ENCODE assay signal across 20 cellular contexts in the genomic region with DNA sequence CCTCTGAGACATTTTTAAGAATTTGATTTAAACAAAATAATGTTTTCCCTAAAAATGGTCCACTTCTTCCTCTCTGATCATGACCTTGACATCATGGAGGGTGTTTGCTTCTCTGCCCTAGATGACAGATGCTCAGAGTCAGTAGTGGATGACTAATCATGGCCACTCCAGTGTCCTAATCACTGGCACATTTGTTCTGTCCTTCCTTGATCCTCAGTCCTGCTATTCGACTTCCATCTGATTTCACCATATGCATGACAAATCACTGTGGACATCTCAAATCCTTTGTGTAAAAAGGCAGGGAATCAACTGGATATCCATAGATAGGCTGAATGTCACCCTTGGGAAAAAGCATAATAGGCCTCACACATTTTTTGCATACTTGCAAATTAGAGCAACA. TPM values are rescaled to one million over a fixed set of nuclear protein-coding genes. Genes with fewer than 3 reads are reported as not detected.
DNase-seq lines count a peak whose midpoint lies in the region; ATAC-seq, FAIRE-seq and TF ChIP-seq lines count a peak whose summit lies in the region.
"Had no signal": no experiment of that assay in that cellular context is flagged by ENCODE, and none has a peak within 500 bp of the region (broad histone marks: within the 10 kb centered on the region; RNA-seq: fewer than 3 reads in every experiment).

No MANE protein-coding gene starts in this region.

- no peaks in the 10 kb centered on the region for H3K9me3 Mint-ChIP-seq in WTC11
- H3K9me3 Mint-ChIP-seq: T-helper 1 cell treated with Interleukin-12 subunit alpha and Interleukin-12 subunit beta and Interleukin-4 antibody, amounts not matched to agents 30 μg/mL and 1 μg/mL, for 36 hours had no signal

- ATAC-seq in HepG2 (no peak), right lobe of liver (no peak), WTC11 (no peak), Right ventricle myocardium inferior (no peak)
- ATAC-seq: GM12878 had no signal

- CTCF ChIA-PET in HepG2 (lab: Yijun Ruan, JAX; ENCODE audit: low intra/inter-chr PET ratio, low total read pairs) = no interaction called here
- CTCF ChIA-PET in WTC11 (lab: Charles Lee) = interaction anchor here (1.5 kb wide), 1 partner anchor 94 kb away, joined by 3 read pairs; no protein-coding TSS in a partner anchor

- WGBS in HepG2 (ENCODE audit: low lambda C conversion rate) = 0% methylated on average over 1 of the region's 1 CpG
- 64% methylated on average over 1 of the region's 1 CpG for WGBS in right lobe of liver (ENCODE audit: insufficient coverage, low coverage, low lambda C conversion rate, missing lambda C conversion rate)

- H3K4me2 ChIP-seq in HepG2 (ENCODE audit: low read depth, low read length) = no peak overlapping the region

- no peak overlapping the region for H3K9ac ChIP-seq in HepG2 (ENCODE audit: insufficient read depth, low read depth, low read length)

- H3K27me3 ChIP-seq in HepG2 (ENCODE audit: control insufficient read depth in 1 of 2, insufficient read depth in 2 of 2, low read length in 2 of 2) = peaks cover 4 to 14% of the 10 kb centered on the region in 2 experiments; a peak in 4 of 5 replicates
- H3K27me3 ChIP-seq in right lobe of liver = peaks cover 5 to 8% of the 10 kb centered on the region in 2 donors

- DNase-seq in HepG2 (ENCODE audit: low spot score) (no peak), right lobe of liver (no peak), NCI-H82 treated with DMSO at 0.1 percent for 48 hours (lab: John Stamatoyannopoulos, UW; ENCODE audit: unreplicated experiment) (peak; percentile 11), WTC11 (ENCODE audit: low spot score) (no peak), posterior cingulate gyrus (no peak), Right ventricle myocardium inferior (ENCODE audit: missing footprints) (no peak), NCI-H1417 treated with DMSO at 0.1 percent for 48 hours (lab: John Stamatoyannopoulos, UW) (no peak)
- DNase-seq: CD8-positive, alpha-beta memory T cell; GDM1; GOT3; MV-4-11; NCI-H1930; SHP77 treated with DMSO at 0.1 percent for 48 hours had no signal

- TF ChIP-seq POLR2A in HepG2 (IDR thresholded peaks at IDR 0.05; ENCODE audit: insufficient read depth in 1 of 2, low read depth in 2 of 2, low read length in 2 of 2) (no peak), right lobe of liver (IDR thresholded peaks at IDR 0.05) (no peak)

- no peak overlapping the region for H2AFZ ChIP-seq in HepG2 (ENCODE audit: low read length)

- H3K27me3 Mint-ChIP-seq in WTC11 (ENCODE audit: low read depth) = peaks cover 2% of the 10 kb centered on the region

- no peaks in the 10 kb centered on the region for H3K79me2 ChIP-seq in HepG2 (ENCODE audit: insufficient read depth, low read length)

- TF ChIP-seq CTCF in HepG2 (CRISPR knock-in tag; IDR thresholded peaks at IDR 0.05) = no peak
- no peak for TF ChIP-seq CTCF in right lobe of liver (IDR thresholded peaks at IDR 0.05)
- no peak for TF ChIP-seq CTCF in WTC11 (IDR thresholded peaks at IDR 0.05)

- no peak for TF ChIP-seq EP300 in HepG2 (IDR thresholded peaks at IDR 0.05; ENCODE audit: low read depth in 2 of 2, low read length in 2 of 2)
- no peak for TF ChIP-seq EP300 in HepG2 (CRISPR knock-in tag; IDR thresholded peaks at IDR 0.05; ENCODE audit: borderline replicate concordance)

- peaks cover 58% of the 10 kb centered on the region for H3K4me1 Mint-ChIP-seq in WTC11
- H3K4me1 Mint-ChIP-seq: IgD-negative memory B cell had no signal

- no peaks in the 10 kb centered on the region for H3K36me3 Mint-ChIP-seq in WTC11
- H3K36me3 Mint-ChIP-seq: CD8-positive, alpha-beta memory T cell; IgD-negative memory B cell had no signal

- no peaks in the 10 kb centered on the region for H4K20me1 ChIP-seq in HepG2 (ENCODE audit: insufficient read depth, low read length)

- no peak overlapping the region for H3K4me3 ChIP-seq in HepG2 (replicated peaks in 1 of 3; ENCODE audit: insufficient read depth in 1 of 3, low read depth in 2 of 3, low read length in 3 of 3)
- no peak overlapping the region for H3K4me3 ChIP-seq in right lobe of liver
- H3K4me3 ChIP-seq: GM12878 had no signal

- H3K4me1 ChIP-seq in HepG2 (ENCODE audit: insufficient read depth, low read length) (no peaks in the 10 kb centered on the region), right lobe of liver (no peaks in the 10 kb centered on the region)

- H3K4me3 Mint-ChIP-seq in WTC11 = no peak overlapping the region
- H3K4me3 Mint-ChIP-seq: CD8-positive, alpha-beta memory T cell; IgD-negative memory B cell; T-helper 1 cell treated with Interleukin-12 subunit alpha and Interleukin-12 subunit beta and Interleukin-4 antibody, amounts not matched to agents 30 μg/mL and 1 μg/mL, for 36 hours had no signal

- POLR2A ChIA-PET in HepG2 (lab: Yijun Ruan, JAX) = no interaction called here
- POLR2A ChIA-PET in WTC11 (lab: Charles Lee) = no interaction called here

- FAIRE-seq in HepG2 (lab: Jason Lieb, UNC) = no peak
- peak; percentile 91 for FAIRE-seq in islet of Langerhans (lab: Jason Lieb, UNC)
- FAIRE-seq: GM12878, GM18507, RCC 7860 had no signal

- H3K27ac Mint-ChIP-seq in WTC11 = no peak overlapping the region
- H3K27ac Mint-ChIP-seq: CD8-positive, alpha-beta memory T cell; IgD-negative memory B cell; T-helper 1 cell treated with Interleukin-12 subunit alpha and Interleukin-12 subunit beta and Interleukin-4 antibody, amounts not matched to agents 30 μg/mL and 1 μg/mL, for 36 hours had no signal

- H3K9me3 ChIP-seq in HepG2 (ENCODE audit: low read length) (no peaks in the 10 kb centered on the region), right lobe of liver (no peaks in the 10 kb centered on the region)

- TF ChIP-seq RAD21 in HepG2 (CRISPR knock-in tag; IDR thresholded peaks at IDR 0.05) = no peak

- no peaks in the 10 kb centered on the region for H3K36me3 ChIP-seq in HepG2 (replicated peaks in 1 of 2; ENCODE audit: control insufficient read depth in 1 of 2, insufficient read depth in 2 of 2, low read length in 2 of 2)
- no peaks in the 10 kb centered on the region for H3K36me3 ChIP-seq in right lobe of liver

- H3K27ac ChIP-seq in HepG2 (ENCODE audit: extremely low read length, insufficient read depth, low read length) = no peak overlapping the region
- no peak overlapping the region for H3K27ac ChIP-seq in right lobe of liver
- H3K27ac ChIP-seq: 22Rv1 had no signal

- BruUV-seq in HepG2 (replicated peaks; lab: Mats Ljungman, UMichigan) = no TSS peak

- in situ Hi-C loops in HepG2 (cut with HindIII; ENCODE audit: extremely low pct_ligation_motif_present, low pct_unique_long_range_greater_than_20kb) = no loop called here

- intact Hi-C loops in HepG2 (cut with micrococcal nuclease; ENCODE audit: unreplicated experiment) = no loop called here
- intact Hi-C loops in right lobe of liver (cut with DNase I) = no loop called here
- intact Hi-C loops in posterior cingulate gyrus (cut with DNase I) = no loop called here
- intact Hi-C loops in Right ventricle myocardium inferior (cut with DNase I) = no loop called here

TF ChIP-seq in WTC11, 78 proteins besides CTCF, POLR2A, EP300 and RAD21:
- TF ChIP-seq E2F1 (CRISPR knock-in tag; IDR thresholded peaks at IDR 0.05) (no peak), ZBTB43 (CRISPR knock-in tag; IDR thresholded peaks at IDR 0.05) (no peak)

RNA-seq across cellular contexts. Expression of gene CRMP1, which starts 9.0 kb away (rescaled TPM):
- total RNA-seq in HepG2 (2016; rRNA removed; fragmentation: Illumina TruSeq; extraction: Trizol) = not detected in 2 replicates
- not detected in 2 replicates for total RNA-seq in HepG2 (2016; cell fraction: cytosol; rRNA removed; fragmentation: Illumina TruSeq; extraction: Trizol; ENCODE audit: low read depth)
- not detected in 2 replicates for total RNA-seq in HepG2 (2016; cell fraction: insoluble cytoplasmic fraction; rRNA removed; fragmentation: Illumina TruSeq; extraction: Trizol)
- total RNA-seq in HepG2 (2016; cell fraction: membrane; rRNA removed; fragmentation: Illumina TruSeq; extraction: Trizol) = not detected in 2 replicates
- total RNA-seq in HepG2 (2016; cell fraction: nucleus; rRNA removed; fragmentation: Illumina TruSeq; extraction: Trizol) = not detected in 2 replicates
- polyA plus RNA-seq in HepG2 (2011; rRNA removed) = not detected in 2 replicates
- polyA plus RNA-seq in HepG2 (2011; cell fraction: cytosol; rRNA removed) = not detected in 2 replicates
- not detected in 2 replicates for polyA plus RNA-seq in HepG2 (2011; cell fraction: nucleus; rRNA removed)
- polyA plus RNA-seq in HepG2 (2012) = 1.7 and 1.9 TPM in 2 replicates
- polyA plus RNA-seq in HepG2 (2016; cell fraction: cytosol; fragmentation: Illumina TruSeq; extraction: Trizol; ENCODE audit: low read depth) = not detected in 2 replicates
- not detected in 2 replicates for polyA plus RNA-seq in HepG2 (2016; cell fraction: insoluble cytoplasmic fraction; fragmentation: Illumina TruSeq; extraction: Trizol; ENCODE audit: low read depth)
- polyA plus RNA-seq in HepG2 (2016; cell fraction: membrane; fragmentation: Illumina TruSeq; extraction: Trizol; ENCODE audit: low read depth) = not detected in 2 replicates
- polyA plus RNA-seq in HepG2 (2016; cell fraction: nucleus; fragmentation: Illumina TruSeq; extraction: Trizol; ENCODE audit: insufficient read depth, low read depth) = not detected in 2 replicates
- not detected in 2 replicates for polyA minus RNA-seq in HepG2 (2011; rRNA and poly(A)+ RNA removed; ENCODE audit: low replicate concordance)
- polyA minus RNA-seq in HepG2 (2011; cell fraction: cytosol; rRNA and poly(A)+ RNA removed) = not detected in 2 replicates
- polyA minus RNA-seq in HepG2 (2011; cell fraction: nucleus; rRNA and poly(A)+ RNA removed) = not detected in 2 replicates
- total RNA-seq in right lobe of liver = under 1 TPM in 3 of 6 experiments, not detected in 3; 0.09 to 0.31 (median 0.10) TPM
- total RNA-seq in WTC11 (2021) = 109 to 134 TPM (median 110 TPM) in 3 replicates
- total RNA-seq in Right ventricle myocardium inferior = 1.5 TPM
- total RNA-seq: CD8-positive, alpha-beta memory T cell had no signal
- polyA plus RNA-seq: IgD-negative memory B cell had no signal

Comparison
In these comparisons a context has a peak if more than half of its experiments do, and no peak if none do; other contexts are left out.
1. RNA of gene CRMP1, which starts 9.0 kb away (total RNA-seq): 109 to 134 TPM in WTC11; 1.5 TPM in Right ventricle myocardium inferior (single experiment), 0.09 to 0.31 TPM in right lobe of liver and not detected in HepG2; every median in the first group is over 10 times any median in the second.